Comparison of ENCODE assay signal across 11 cellular contexts in genomic region chr1:27689423-27690173, GRCh38. TPM values are rescaled to one million over a fixed set of nuclear protein-coding genes. Genes with fewer than 3 reads are reported as not detected.
DNase-seq lines count a peak whose midpoint lies in the region; ATAC-seq and TF ChIP-seq lines count a peak whose summit lies in the region.
"Had no signal": no experiment of that assay in that cellular context is flagged by ENCODE, and none has a peak within 500 bp of the region (broad histone marks: within the 10 kb centered on the region; RNA-seq: fewer than 3 reads in every experiment).

No MANE protein-coding gene starts in this region.

- H3K36me3 ChIP-seq in GM06990 (ENCODE audit: control insufficient read depth, insufficient read depth, low read length): no peaks in the 10 kb centered on the region
- H3K36me3 ChIP-seq in left lung: no peaks in the 10 kb centered on the region
- no peaks in the 10 kb centered on the region for H3K36me3 ChIP-seq in OCI-LY7 (ENCODE audit: insufficient read depth, low read length)

- H3K79me2 ChIP-seq in OCI-LY7 (ENCODE audit: insufficient read depth, low read depth, low read length): no peaks in the 10 kb centered on the region

- H3K4me3 Mint-ChIP-seq in activated T-helper 1 cell treated with anti-CD3 and anti-CD28 coated beads, Interleukin-12 subunit alpha, Interleukin-12 subunit beta, Interleukin-2, Interleukin-4 antibody, amounts not matched to agents 30 ng/mL and 10 ng/mL and 1 ng/mL, durations not matched to agents 14 hours and 24 hours and 36 hours: peak overlapping the region; percentile 27
- H3K4me3 Mint-ChIP-seq: naive B cell had no signal

- H3K27ac ChIP-seq in left lung: peak overlapping the region in 1 of 2 donors; percentile 3
- no peak overlapping the region for H3K27ac ChIP-seq in OCI-LY7 (ENCODE audit: low read depth, low read length, poor library complexity, severe bottlenecking)

- no TSS peak for BruUV-seq in OCI-LY7 (replicated peaks; lab: Mats Ljungman, UMichigan)

- H3K27me3 Mint-ChIP-seq in activated T-helper 1 cell treated with anti-CD3 and anti-CD28 coated beads, Interleukin-12 subunit alpha, Interleukin-12 subunit beta, Interleukin-2, Interleukin-4 antibody, amounts not matched to agents 30 ng/mL and 10 ng/mL and 1 ng/mL, durations not matched to agents 14 hours and 24 hours and 36 hours (ENCODE audit: insufficient read depth): peaks cover 15% of the 10 kb centered on the region

- no peaks in the 10 kb centered on the region for H4K20me1 ChIP-seq in OCI-LY7 (ENCODE audit: insufficient read depth, low read length)

- peak; percentile 69 for ATAC-seq in GM21786 (IDR thresholded peaks at IDR 0.05; ENCODE audit: unreplicated experiment)
- ATAC-seq in left lung: peak; percentile 37

- no peaks in the 10 kb centered on the region; the same call in 1 of the 2 replicates for H3K9me2 ChIP-seq in OCI-LY7 (ENCODE audit: insufficient read depth, low read length)

- H2AFZ ChIP-seq in OCI-LY7 (ENCODE audit: low read length): no peak overlapping the region

- TF ChIP-seq CTCF in GM06990 (IDR thresholded peaks at IDR 0.05; ENCODE audit: insufficient read depth, low read length, poor library complexity, severe bottlenecking) (no peak), left lung (IDR thresholded peaks at IDR 0.05) (no peak), OCI-LY7 (conservative IDR thresholded peaks at IDR 0.05; ENCODE audit: low read length) (no peak)

- H3K9me3 ChIP-seq in left lung: no peaks in the 10 kb centered on the region
- peaks cover 22% of the 10 kb centered on the region; the same call in 1 of the 2 replicates for H3K9me3 ChIP-seq in OCI-LY7 (ENCODE audit: low read length)

- intact Hi-C loops in activated T-helper 1 cell treated with anti-CD3 and anti-CD28 coated beads, Interleukin-12 subunit alpha, Interleukin-12 subunit beta, Interleukin-2, Interleukin-4 antibody, amounts not matched to agents 30 ng/mL and 10 ng/mL and 1 ng/mL, durations not matched to agents 14 hours and 24 hours and 36 hours (cut with micrococcal nuclease): no loop called here
- intact Hi-C loops in left lung (cut with DNase I) (no loop called here), OCI-LY7 (cut with micrococcal nuclease; ENCODE audit: unreplicated experiment) (no loop called here)

- CTCF ChIA-PET in OCI-LY7 (lab: Charles Lee; ENCODE audit: unreplicated experiment): no interaction called here

- H3K4me3 ChIP-seq in GM06990 (replicated peaks; ENCODE audit: low read depth, low read length) (peak overlapping the region; percentile 23), left lung (no peak overlapping the region), OCI-LY7 (ENCODE audit: low read depth, low read length, poor library complexity, severe bottlenecking) (no peak overlapping the region)

- no peak overlapping the region for H3K4me2 ChIP-seq in OCI-LY7 (ENCODE audit: low read length)

- peak overlapping the region; percentile 56 for H3K27ac Mint-ChIP-seq in activated T-helper 1 cell treated with anti-CD3 and anti-CD28 coated beads, Interleukin-12 subunit alpha, Interleukin-12 subunit beta, Interleukin-2, Interleukin-4 antibody, amounts not matched to agents 30 ng/mL and 10 ng/mL and 1 ng/mL, durations not matched to agents 14 hours and 24 hours and 36 hours
- H3K27ac Mint-ChIP-seq: naive B cell had no signal

- H3K27me3 ChIP-seq in GM06990 (replicated peaks; ENCODE audit: control insufficient read depth, insufficient read depth, low read length) (no peaks in the 10 kb centered on the region), left lung (no peaks in the 10 kb centered on the region)

- POLR2A ChIA-PET in OCI-LY7 (lab: Charles Lee): interaction anchor here (0.6 kb wide), 1 partner anchor 577 kb away, joined by 5 read pairs; no protein-coding TSS in a partner anchor

- H3K9me3 Mint-ChIP-seq in activated T-helper 1 cell treated with anti-CD3 and anti-CD28 coated beads, Interleukin-12 subunit alpha, Interleukin-12 subunit beta, Interleukin-2, Interleukin-4 antibody, amounts not matched to agents 30 ng/mL and 10 ng/mL and 1 ng/mL, durations not matched to agents 14 hours and 24 hours and 36 hours: peaks cover 7% of the 10 kb centered on the region

- DNase-seq in GM06990 (ENCODE audit: extremely low read depth, insufficient read length) (no peak), left lung (no peak), GM19238 (ENCODE audit: insufficient read length, low spot score) (no peak), hypothalamus (lab: John Stamatoyannopoulos, UW) (no peak), OCI-LY7 (ENCODE audit: low spot score) (no peak), putamen (ENCODE audit: low spot score) (no peak)
- DNase-seq in activated T-helper 1 cell treated with anti-CD3 and anti-CD28 coated beads, Interleukin-12 subunit alpha, Interleukin-12 subunit beta, Interleukin-2, Interleukin-4 antibody, amounts not matched to agents 30 ng/mL and 10 ng/mL and 1 ng/mL, durations not matched to agents 14 hours and 24 hours and 36 hours (ENCODE audit: low spot score): no peak
- DNase-seq: activated CD4-positive, alpha-beta T cell treated with anti-CD3 and anti-CD28 coated beads for 48 hours; naive B cell; NCI-H446 had no signal

- H3K36me3 Mint-ChIP-seq in activated T-helper 1 cell treated with anti-CD3 and anti-CD28 coated beads, Interleukin-12 subunit alpha, Interleukin-12 subunit beta, Interleukin-2, Interleukin-4 antibody, amounts not matched to agents 30 ng/mL and 10 ng/mL and 1 ng/mL, durations not matched to agents 14 hours and 24 hours and 36 hours (ENCODE audit: low read depth): peaks cover 2% of the 10 kb centered on the region
- H3K36me3 Mint-ChIP-seq: naive B cell had no signal

- H3K4me1 ChIP-seq in left lung (no peaks in the 10 kb centered on the region), OCI-LY7 (ENCODE audit: insufficient read depth, low read length, poor library complexity, severe bottlenecking) (no peaks in the 10 kb centered on the region)

- H3K4me1 Mint-ChIP-seq in activated T-helper 1 cell treated with anti-CD3 and anti-CD28 coated beads, Interleukin-12 subunit alpha, Interleukin-12 subunit beta, Interleukin-2, Interleukin-4 antibody, amounts not matched to agents 30 ng/mL and 10 ng/mL and 1 ng/mL, durations not matched to agents 14 hours and 24 hours and 36 hours (ENCODE audit: low read depth): peaks cover 18% of the 10 kb centered on the region

RNA-seq across cellular contexts. Expression of gene IFI6, which starts 17.6 kb away (rescaled TPM):
- total RNA-seq in activated T-helper 1 cell treated with anti-CD3 and anti-CD28 coated beads, Interleukin-12 subunit alpha, Interleukin-12 subunit beta, Interleukin-2, Interleukin-4 antibody, amounts not matched to agents 30 ng/mL and 10 ng/mL and 1 ng/mL, durations not matched to agents 14 hours and 24 hours and 36 hours: 71.7 and 85.6 TPM in 2 replicates
- total RNA-seq in left lung (100 to 1,000 TPM; 170 to 341 TPM), OCI-LY7 (2022) (6.0 and 6.8 TPM in 2 replicates)
- total RNA-seq in OCI-LY7 (2014; rRNA removed; shearing (Covaris generic)): 7.7 and 9.5 TPM in 2 replicates

RNA-seq across cellular contexts. Expression of gene FAM76A, which starts 36.2 kb away (rescaled TPM):
- total RNA-seq in activated T-helper 1 cell treated with anti-CD3 and anti-CD28 coated beads, Interleukin-12 subunit alpha, Interleukin-12 subunit beta, Interleukin-2, Interleukin-4 antibody, amounts not matched to agents 30 ng/mL and 10 ng/mL and 1 ng/mL, durations not matched to agents 14 hours and 24 hours and 36 hours: 9.9 and 13.1 TPM in 2 replicates
- 10 to 100 TPM; 16.1 to 19.3 TPM for total RNA-seq in left lung
- 18.6 and 24.6 TPM in 2 replicates for total RNA-seq in OCI-LY7 (2014; rRNA removed; shearing (Covaris generic))
- 16.3 and 19.6 TPM in 2 replicates for total RNA-seq in OCI-LY7 (2022)

RNA-seq across cellular contexts. Expression of gene FGR, which starts 54.6 kb away (rescaled TPM):
- 0.21 and 0.27 TPM in 2 replicates for total RNA-seq in activated T-helper 1 cell treated with anti-CD3 and anti-CD28 coated beads, Interleukin-12 subunit alpha, Interleukin-12 subunit beta, Interleukin-2, Interleukin-4 antibody, amounts not matched to agents 30 ng/mL and 10 ng/mL and 1 ng/mL, durations not matched to agents 14 hours and 24 hours and 36 hours
- total RNA-seq in left lung: 100 to 1,000 TPM in 1 of 2 donors, 10 to 100 TPM in 1; 44.6 to 126 TPM
- 2.2 and 4.1 TPM in 2 replicates for total RNA-seq in OCI-LY7 (2014; rRNA removed; shearing (Covaris generic))
- 0.98 and 1.2 TPM in 2 replicates for total RNA-seq in OCI-LY7 (2022)

Comparison
In these comparisons a context has a peak if more than half of its experiments do, and no peak if none do; other contexts are left out.
1. RNA of gene FGR, which starts 54.6 kb away (total RNA-seq): 44.6 to 126 TPM in left lung; 0.98 to 4.1 TPM in OCI-LY7 and 0.21 to 0.27 TPM in activated T-helper 1 cell treated with anti-CD3 and anti-CD28 coated beads, Interleukin-12 subunit alpha, Interleukin-12 subunit beta, Interleukin-2, Interleukin-4 antibody, amounts not matched to agents 30 ng/mL and 10 ng/mL and 1 ng/mL, durations not matched to agents 14 hours and 24 hours and 36 hours; every median in the first group is over 4 times any median in the second.